ENCODE assay signal across 11 cellular contexts in the genomic region with DNA sequence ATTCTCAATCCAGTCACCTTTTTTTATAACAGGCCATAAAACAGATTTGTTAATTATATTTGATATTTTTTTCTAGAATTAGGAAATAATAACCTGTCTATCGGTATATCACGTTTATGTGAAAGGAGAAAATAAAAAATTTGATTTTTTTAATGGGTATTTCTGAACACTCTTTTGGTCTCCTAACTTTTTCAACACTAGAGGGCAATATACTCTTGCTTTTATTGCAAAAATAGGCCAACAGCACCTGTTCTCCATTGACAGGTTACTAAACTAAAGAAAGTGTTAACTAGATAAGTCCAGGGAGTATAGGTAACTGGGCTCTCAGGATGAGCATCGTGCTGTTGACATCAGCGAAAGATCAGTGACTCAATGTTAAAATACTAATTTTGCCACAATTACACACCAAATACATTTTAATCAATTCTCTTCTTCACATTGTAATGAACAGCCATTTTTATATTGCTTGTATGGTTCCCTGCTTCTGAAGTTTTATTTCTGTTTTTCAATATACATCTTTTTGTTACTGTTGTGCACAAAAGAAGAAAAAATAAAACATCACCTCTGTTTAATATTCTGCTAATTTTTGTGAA. TPM values are rescaled to one million over a fixed set of nuclear protein-coding genes. Genes with fewer than 3 reads are reported as not detected.
DNase-seq lines count a peak whose midpoint lies in the region; ATAC-seq, FAIRE-seq and TF ChIP-seq lines count a peak whose summit lies in the region.
"Had no signal": no experiment of that assay in that cellular context is flagged by ENCODE, and none has a peak within 500 bp of the region (broad histone marks: within the 10 kb centered on the region; RNA-seq: fewer than 3 reads in every experiment).

No MANE protein-coding gene starts in this region.

- H3K9me3 ChIP-seq in psoas muscle: no peaks in the 10 kb centered on the region
- H3K9me3 ChIP-seq: HAP-1 had no signal

- POLR2A ChIA-PET in AG04449 (lab: Yijun Ruan, JAX): no interaction called here
- POLR2A ChIA-PET in activated CD4-positive, alpha-beta memory T cell treated with anti-CD3 and anti-CD28 coated beads for 36 hours (lab: Charles Lee): no interaction called here

- intact Hi-C loops in psoas muscle (cut with DNase I): no loop called here
- intact Hi-C loops in activated CD4-positive, alpha-beta memory T cell treated with anti-CD3 and anti-CD28 coated beads for 36 hours (cut with micrococcal nuclease): no loop called here

- CTCF ChIA-PET in AG04449 (lab: Yijun Ruan, JAX): no interaction called here
- CTCF ChIA-PET in activated CD4-positive, alpha-beta memory T cell treated with anti-CD3 and anti-CD28 coated beads for 36 hours (lab: Charles Lee): no interaction called here

- peak; percentile 26 for TF ChIP-seq CTCF in AG04449 (IDR thresholded peaks at IDR 0.05; ENCODE audit: insufficient read depth, low read length, missing control alignments)
- TF ChIP-seq CTCF in psoas muscle (IDR thresholded peaks at IDR 0.05): peak; percentile 45

- DNase-seq in AG04449 (ENCODE audit: low read depth, low spot score) (no peak), GM12892 (ENCODE audit: insufficient read length) (no peak), NCI-H345 treated with DMSO at 0.1 percent for 48 hours (lab: John Stamatoyannopoulos, UW; ENCODE audit: unreplicated experiment) (peak; percentile 37), dermis blood vessel endothelial cell (peak; percentile 23), psoas muscle (no peak), caudate nucleus (lab: John Stamatoyannopoulos, UW) (no peak)
- DNase-seq in activated CD4-positive, alpha-beta memory T cell treated with anti-CD3 and anti-CD28 coated beads for 36 hours: no peak

- no peaks in the 10 kb centered on the region for H3K27me3 Mint-ChIP-seq in activated CD4-positive, alpha-beta memory T cell treated with anti-CD3 and anti-CD28 coated beads for 36 hours
- H3K27me3 Mint-ChIP-seq: stimulated activated naive CD8-positive, alpha-beta T cell treated with anti-CD3 and anti-CD28 coated beads, Interleukin-15, Interleukin-2, amounts not matched to agents 100 ng/mL and 50 ng/mL, for 24 hours had no signal

- FAIRE-seq in GM12892 (lab: Jason Lieb, UNC): peak; percentile 50

- H3K27me3 ChIP-seq in psoas muscle (ENCODE audit: insufficient read depth in 3 of 3, low read length in 2 of 3): no peaks in the 10 kb centered on the region

- H3K27ac Mint-ChIP-seq in activated CD4-positive, alpha-beta memory T cell treated with anti-CD3 and anti-CD28 coated beads for 36 hours: no peak overlapping the region
- H3K27ac Mint-ChIP-seq: stimulated activated naive CD8-positive, alpha-beta T cell treated with anti-CD3 and anti-CD28 coated beads, Interleukin-15, Interleukin-2, amounts not matched to agents 100 ng/mL and 50 ng/mL, for 24 hours had no signal

- no peaks in the 10 kb centered on the region for H3K9me3 Mint-ChIP-seq in activated CD4-positive, alpha-beta memory T cell treated with anti-CD3 and anti-CD28 coated beads for 36 hours
- H3K9me3 Mint-ChIP-seq: stimulated activated naive CD8-positive, alpha-beta T cell treated with anti-CD3 and anti-CD28 coated beads, Interleukin-15, Interleukin-2, amounts not matched to agents 100 ng/mL and 50 ng/mL, for 24 hours had no signal

- no peaks in the 10 kb centered on the region for H3K4me1 Mint-ChIP-seq in activated CD4-positive, alpha-beta memory T cell treated with anti-CD3 and anti-CD28 coated beads for 36 hours (ENCODE audit: low read depth)

- H3K27ac ChIP-seq in psoas muscle (no peak overlapping the region), caudate nucleus (ENCODE audit: low read depth, low read length) (no peak overlapping the region)
- H3K27ac ChIP-seq: epithelial cell of prostate had no signal

- H3K36me3 Mint-ChIP-seq in activated CD4-positive, alpha-beta memory T cell treated with anti-CD3 and anti-CD28 coated beads for 36 hours: no peaks in the 10 kb centered on the region

- H3K36me3 ChIP-seq in psoas muscle (ENCODE audit: insufficient read depth in 1 of 2, low read depth in 1 of 2): no peaks in the 10 kb centered on the region
- H3K36me3 ChIP-seq: HAP-1 had no signal

- ATAC-seq in HG03039 (IDR thresholded peaks at IDR 0.05; ENCODE audit: unreplicated experiment): peak; percentile 56
- ATAC-seq in psoas muscle: no peak

- no peak for TF ChIP-seq POLR2A in GM12892 (IDR thresholded peaks at IDR 0.05; ENCODE audit: low read depth, low read length)

- no peak overlapping the region for H3K4me3 ChIP-seq in AG04449 (ENCODE audit: low read depth, low read length)
- H3K4me3 ChIP-seq in psoas muscle: no peak overlapping the region
- H3K4me3 ChIP-seq: HAP-1 had no signal

- 10 to 13% (median 13%) methylated on average over 4 of the region's 4 CpGs for WGBS in psoas muscle, 3 donors

- H3K4me3 Mint-ChIP-seq in activated CD4-positive, alpha-beta memory T cell treated with anti-CD3 and anti-CD28 coated beads for 36 hours: no peak overlapping the region
- H3K4me3 Mint-ChIP-seq: stimulated activated naive CD8-positive, alpha-beta T cell treated with anti-CD3 and anti-CD28 coated beads, Interleukin-15, Interleukin-2, amounts not matched to agents 100 ng/mL and 50 ng/mL, for 24 hours had no signal

- H3K4me1 ChIP-seq in psoas muscle: no peaks in the 10 kb centered on the region
- H3K4me1 ChIP-seq: HAP-1 had no signal

RNA-seq across cellular contexts. Expression of a gene that starts 22.8 kb away (rescaled TPM):
- polyA plus RNA-seq in GM12892 (2012; ENCODE audit: missing spikeins): not detected
- total RNA-seq in dermis blood vessel endothelial cell (not detected in 2 replicates), psoas muscle (not detected)
- not detected for polyA plus RNA-seq in psoas muscle
- total RNA-seq in activated CD4-positive, alpha-beta memory T cell treated with anti-CD3 and anti-CD28 coated beads for 36 hours: not detected

Comparison
In these comparisons a context has a peak if more than half of its experiments do, and no peak if none do; other contexts are left out.
1. DNase-seq: peak in NCI-H345 treated with DMSO at 0.1 percent for 48 hours (single experiment) and dermis blood vessel endothelial cell (single experiment); none in AG04449 (single experiment), GM12892 (single experiment), psoas muscle (0 of 2), caudate nucleus (0 of 61) and activated CD4-positive, alpha-beta memory T cell treated with anti-CD3 and anti-CD28 coated beads for 36 hours (single experiment).